ENCODE assay signal across 3 cellular contexts in genomic region chr11:117515892-117516291, GRCh38.
"Had no signal": no experiment of that assay in that cellular context is flagged by ENCODE, and none has a peak within 500 bp of the region (broad histone marks: within the 10 kb centered on the region; RNA-seq: fewer than 3 reads in every experiment).

No MANE protein-coding gene starts in this region.

- H3K4me3 ChIP-seq: GM12878 had no signal

- DNase-seq: GDM1, GF-D8 had no signal

- ATAC-seq: GM12878 had no signal
